1 cellular context compared by ENCODE assay signal in genomic region chr11:120332822-120333716, GRCh38.
TF ChIP-seq lines count a peak whose summit lies in the region.

No MANE protein-coding gene starts in this region.

TF ChIP-seq in SK-N-SH, 30 proteins besides CTCF, POLR2A, EP300 and RAD21 (continued from another document):
- no peak for TF ChIP-seq PBX3 (IDR thresholded peaks at IDR 0.05)
- no peak for TF ChIP-seq JUND (IDR thresholded peaks at IDR 0.05)
- TF ChIP-seq NRF1 (IDR thresholded peaks at IDR 0.05; ENCODE audit: low read depth, low read length), result no peak
- no peak for TF ChIP-seq POLR2AphosphoS5 (IDR thresholded peaks at IDR 0.05; ENCODE audit: low read depth, low read length)
- TF ChIP-seq NFIC (IDR thresholded peaks at IDR 0.05; ENCODE audit: borderline replicate concordance), result peak; percentile 33; the same call in 1 of the 2 replicates
- no peak for TF ChIP-seq CHD2 (IDR thresholded peaks at IDR 0.05; ENCODE audit: low read length, partially characterized antibody)
TF ChIP-seq in SK-N-SH: peak in this region for 2.
